1 cellular context compared by ENCODE assay signal in the genomic region with DNA sequence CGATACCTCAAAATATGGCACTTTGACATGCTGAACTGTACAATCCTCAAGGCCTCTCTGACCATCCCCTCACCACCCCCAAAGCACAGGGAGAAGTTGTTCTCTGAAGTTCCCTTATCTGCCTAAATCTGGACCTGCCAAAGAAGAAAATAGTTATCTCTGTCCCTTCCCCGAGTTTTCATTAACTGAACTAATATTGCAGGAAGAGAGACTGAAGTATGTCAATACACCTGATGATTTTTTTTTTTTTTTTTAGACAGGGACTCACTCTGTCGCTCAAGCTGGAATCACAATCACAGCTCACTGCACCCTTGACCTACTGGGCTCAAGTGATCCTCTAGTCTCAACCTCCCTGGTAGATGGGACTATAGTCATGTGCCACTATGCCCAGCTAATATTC.
TF ChIP-seq lines count a peak whose summit lies in the region.

No MANE protein-coding gene starts in this region.

TF ChIP-seq in HepG2, 621 proteins besides CTCF, POLR2A, EP300 and RAD21 (continued from another document and continues in another):
- TF ChIP-seq, protein P1, sequence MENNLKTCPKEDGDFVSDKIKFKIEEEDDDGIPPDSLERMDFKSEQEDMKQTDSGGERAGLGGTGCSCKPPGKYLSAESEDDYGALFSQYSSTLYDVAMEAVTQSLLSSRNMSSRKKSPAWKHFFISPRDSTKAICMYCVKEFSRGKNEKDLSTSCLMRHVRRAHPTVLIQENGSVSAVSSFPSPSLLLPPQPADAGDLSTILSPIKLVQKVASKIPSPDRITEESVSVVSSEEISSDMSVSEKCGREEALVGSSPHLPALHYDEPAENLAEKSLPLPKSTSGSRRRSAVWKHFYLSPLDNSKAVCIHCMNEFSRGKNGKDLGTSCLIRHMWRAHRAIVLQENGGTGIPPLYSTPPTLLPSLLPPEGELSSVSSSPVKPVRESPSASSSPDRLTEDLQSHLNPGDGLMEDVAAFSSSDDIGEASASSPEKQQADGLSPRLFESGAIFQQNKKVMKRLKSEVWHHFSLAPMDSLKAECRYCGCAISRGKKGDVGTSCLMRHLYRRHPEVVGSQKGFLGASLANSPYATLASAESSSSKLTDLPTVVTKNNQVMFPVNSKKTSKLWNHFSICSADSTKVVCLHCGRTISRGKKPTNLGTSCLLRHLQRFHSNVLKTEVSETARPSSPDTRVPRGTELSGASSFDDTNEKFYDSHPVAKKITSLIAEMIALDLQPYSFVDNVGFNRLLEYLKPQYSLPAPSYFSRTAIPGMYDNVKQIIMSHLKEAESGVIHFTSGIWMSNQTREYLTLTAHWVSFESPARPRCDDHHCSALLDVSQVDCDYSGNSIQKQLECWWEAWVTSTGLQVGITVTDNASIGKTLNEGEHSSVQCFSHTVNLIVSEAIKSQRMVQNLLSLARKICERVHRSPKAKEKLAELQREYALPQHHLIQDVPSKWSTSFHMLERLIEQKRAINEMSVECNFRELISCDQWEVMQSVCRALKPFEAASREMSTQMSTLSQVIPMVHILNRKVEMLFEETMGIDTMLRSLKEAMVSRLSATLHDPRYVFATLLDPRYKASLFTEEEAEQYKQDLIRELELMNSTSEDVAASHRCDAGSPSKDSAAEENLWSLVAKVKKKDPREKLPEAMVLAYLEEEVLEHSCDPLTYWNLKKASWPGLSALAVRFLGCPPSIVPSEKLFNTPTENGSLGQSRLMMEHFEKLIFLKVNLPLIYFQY (CRISPR knock-in tag; IDR thresholded peaks at IDR 0.05; ENCODE audit: borderline replicate concordance), result no peak
- no peak for TF ChIP-seq KLF9 (CRISPR knock-in tag; IDR thresholded peaks at IDR 0.05; ENCODE audit: low read depth)
- TF ChIP-seq, protein P2, sequence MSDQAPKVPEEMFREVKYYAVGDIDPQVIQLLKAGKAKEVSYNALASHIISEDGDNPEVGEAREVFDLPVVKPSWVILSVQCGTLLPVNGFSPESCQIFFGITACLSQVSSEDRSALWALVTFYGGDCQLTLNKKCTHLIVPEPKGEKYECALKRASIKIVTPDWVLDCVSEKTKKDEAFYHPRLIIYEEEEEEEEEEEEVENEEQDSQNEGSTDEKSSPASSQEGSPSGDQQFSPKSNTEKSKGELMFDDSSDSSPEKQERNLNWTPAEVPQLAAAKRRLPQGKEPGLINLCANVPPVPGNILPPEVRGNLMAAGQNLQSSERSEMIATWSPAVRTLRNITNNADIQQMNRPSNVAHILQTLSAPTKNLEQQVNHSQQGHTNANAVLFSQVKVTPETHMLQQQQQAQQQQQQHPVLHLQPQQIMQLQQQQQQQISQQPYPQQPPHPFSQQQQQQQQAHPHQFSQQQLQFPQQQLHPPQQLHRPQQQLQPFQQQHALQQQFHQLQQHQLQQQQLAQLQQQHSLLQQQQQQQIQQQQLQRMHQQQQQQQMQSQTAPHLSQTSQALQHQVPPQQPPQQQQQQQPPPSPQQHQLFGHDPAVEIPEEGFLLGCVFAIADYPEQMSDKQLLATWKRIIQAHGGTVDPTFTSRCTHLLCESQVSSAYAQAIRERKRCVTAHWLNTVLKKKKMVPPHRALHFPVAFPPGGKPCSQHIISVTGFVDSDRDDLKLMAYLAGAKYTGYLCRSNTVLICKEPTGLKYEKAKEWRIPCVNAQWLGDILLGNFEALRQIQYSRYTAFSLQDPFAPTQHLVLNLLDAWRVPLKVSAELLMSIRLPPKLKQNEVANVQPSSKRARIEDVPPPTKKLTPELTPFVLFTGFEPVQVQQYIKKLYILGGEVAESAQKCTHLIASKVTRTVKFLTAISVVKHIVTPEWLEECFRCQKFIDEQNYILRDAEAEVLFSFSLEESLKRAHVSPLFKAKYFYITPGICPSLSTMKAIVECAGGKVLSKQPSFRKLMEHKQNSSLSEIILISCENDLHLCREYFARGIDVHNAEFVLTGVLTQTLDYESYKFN (CRISPR knock-in tag; conservative IDR thresholded peaks at IDR 0.05), result peak; percentile 21; the same call in 1 of the 2 replicates
- no peak for TF ChIP-seq BRCA1 (CRISPR knock-in tag; IDR thresholded peaks at IDR 0.05)
- TF ChIP-seq TGIF2 (CRISPR knock-in tag; IDR thresholded peaks at IDR 0.05), result no peak
- TF ChIP-seq ZFP41 (CRISPR knock-in tag; IDR thresholded peaks at IDR 0.05; ENCODE audit: borderline replicate concordance), result no peak
- TF ChIP-seq, protein P3, sequence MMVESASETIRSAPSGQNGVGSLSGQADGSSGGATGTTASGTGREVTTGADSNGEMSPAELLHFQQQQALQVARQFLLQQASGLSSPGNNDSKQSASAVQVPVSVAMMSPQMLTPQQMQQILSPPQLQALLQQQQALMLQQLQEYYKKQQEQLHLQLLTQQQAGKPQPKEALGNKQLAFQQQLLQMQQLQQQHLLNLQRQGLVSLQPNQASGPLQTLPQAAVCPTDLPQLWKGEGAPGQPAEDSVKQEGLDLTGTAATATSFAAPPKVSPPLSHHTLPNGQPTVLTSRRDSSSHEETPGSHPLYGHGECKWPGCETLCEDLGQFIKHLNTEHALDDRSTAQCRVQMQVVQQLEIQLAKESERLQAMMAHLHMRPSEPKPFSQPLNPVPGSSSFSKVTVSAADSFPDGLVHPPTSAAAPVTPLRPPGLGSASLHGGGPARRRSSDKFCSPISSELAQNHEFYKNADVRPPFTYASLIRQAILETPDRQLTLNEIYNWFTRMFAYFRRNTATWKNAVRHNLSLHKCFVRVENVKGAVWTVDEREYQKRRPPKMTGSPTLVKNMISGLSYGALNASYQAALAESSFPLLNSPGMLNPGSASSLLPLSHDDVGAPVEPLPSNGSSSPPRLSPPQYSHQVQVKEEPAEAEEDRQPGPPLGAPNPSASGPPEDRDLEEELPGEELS (CRISPR knock-in tag; IDR thresholded peaks at IDR 0.05), result peak; percentile 56; the same call in 1 of the 2 replicates
- TF ChIP-seq GFI1 (CRISPR knock-in tag; IDR thresholded peaks at IDR 0.05; ENCODE audit: borderline replicate concordance), result peak; percentile 87
- TF ChIP-seq PPARG (CRISPR knock-in tag; conservative IDR thresholded peaks at IDR 0.05), result peak; percentile 62
- peak; percentile 29; the same call in 1 of the 2 replicates for TF ChIP-seq NR2F6 (IDR thresholded peaks at IDR 0.05)
- TF ChIP-seq NR2F6 (CRISPR knock-in tag; IDR thresholded peaks at IDR 0.05), result no peak
- TF ChIP-seq, protein P4, sequence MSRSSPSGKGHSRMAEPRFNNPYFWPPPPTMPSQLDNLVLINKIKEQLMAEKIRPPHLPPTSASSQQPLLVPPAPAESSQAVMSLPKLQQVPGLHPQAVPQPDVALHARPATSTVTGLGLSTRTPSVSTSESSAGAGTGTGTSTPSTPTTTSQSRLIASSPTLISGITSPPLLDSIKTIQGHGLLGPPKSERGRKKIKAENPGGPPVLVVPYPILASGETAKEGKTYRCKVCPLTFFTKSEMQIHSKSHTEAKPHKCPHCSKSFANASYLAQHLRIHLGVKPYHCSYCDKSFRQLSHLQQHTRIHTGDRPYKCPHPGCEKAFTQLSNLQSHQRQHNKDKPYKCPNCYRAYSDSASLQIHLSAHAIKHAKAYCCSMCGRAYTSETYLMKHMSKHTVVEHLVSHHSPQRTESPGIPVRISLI (CRISPR knock-in tag; IDR thresholded peaks at IDR 0.05; ENCODE audit: borderline replicate concordance), result peak; percentile 86
- TF ChIP-seq ZNF253 (CRISPR knock-in tag; IDR thresholded peaks at IDR 0.05; ENCODE audit: borderline replicate concordance), result no peak
- TF ChIP-seq SOX6 (IDR thresholded peaks at IDR 0.05), result no peak
- TF ChIP-seq SOX6 (CRISPR knock-in tag; IDR thresholded peaks at IDR 0.05), result no peak
- TF ChIP-seq GATAD2A (CRISPR knock-in tag; IDR thresholded peaks at IDR 0.05), result 0 out of 2 replicates have a peak, but pooled peaks have one; percentile 15
- peak; percentile 49; the same call in 1 of the 2 replicates for TF ChIP-seq ISL2 (CRISPR knock-in tag; IDR thresholded peaks at IDR 0.05)
- TF ChIP-seq ZFP90 (CRISPR knock-in tag; IDR thresholded peaks at IDR 0.05; ENCODE audit: borderline replicate concordance), result no peak
- TF ChIP-seq, protein P5, sequence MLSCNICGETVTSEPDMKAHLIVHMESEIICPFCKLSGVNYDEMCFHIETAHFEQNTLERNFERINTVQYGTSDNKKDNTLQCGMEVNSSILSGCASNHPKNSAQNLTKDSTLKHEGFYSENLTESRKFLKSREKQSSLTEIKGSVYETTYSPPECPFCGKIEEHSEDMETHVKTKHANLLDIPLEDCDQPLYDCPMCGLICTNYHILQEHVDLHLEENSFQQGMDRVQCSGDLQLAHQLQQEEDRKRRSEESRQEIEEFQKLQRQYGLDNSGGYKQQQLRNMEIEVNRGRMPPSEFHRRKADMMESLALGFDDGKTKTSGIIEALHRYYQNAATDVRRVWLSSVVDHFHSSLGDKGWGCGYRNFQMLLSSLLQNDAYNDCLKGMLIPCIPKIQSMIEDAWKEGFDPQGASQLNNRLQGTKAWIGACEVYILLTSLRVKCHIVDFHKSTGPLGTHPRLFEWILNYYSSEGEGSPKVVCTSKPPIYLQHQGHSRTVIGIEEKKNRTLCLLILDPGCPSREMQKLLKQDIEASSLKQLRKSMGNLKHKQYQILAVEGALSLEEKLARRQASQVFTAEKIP (CRISPR knock-in tag; IDR thresholded peaks at IDR 0.05; ENCODE audit: borderline replicate concordance), result no peak
- TF ChIP-seq, protein P6, sequence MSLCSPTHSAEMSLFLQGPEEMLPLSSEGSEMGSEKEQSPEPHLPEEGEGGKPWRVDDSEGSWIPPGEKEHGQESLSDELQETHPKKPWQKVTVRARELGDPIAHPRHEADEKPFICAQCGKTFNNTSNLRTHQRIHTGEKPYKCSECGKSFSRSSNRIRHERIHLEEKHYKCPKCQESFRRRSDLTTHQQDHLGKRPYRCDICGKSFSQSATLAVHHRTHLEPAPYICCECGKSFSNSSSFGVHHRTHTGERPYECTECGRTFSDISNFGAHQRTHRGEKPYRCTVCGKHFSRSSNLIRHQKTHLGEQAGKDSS (CRISPR knock-in tag; IDR thresholded peaks at IDR 0.05; ENCODE audit: borderline replicate concordance, low read depth), result no peak
- no peak for TF ChIP-seq CENPX (CRISPR knock-in tag; IDR thresholded peaks at IDR 0.05)
- TF ChIP-seq, protein P7, sequence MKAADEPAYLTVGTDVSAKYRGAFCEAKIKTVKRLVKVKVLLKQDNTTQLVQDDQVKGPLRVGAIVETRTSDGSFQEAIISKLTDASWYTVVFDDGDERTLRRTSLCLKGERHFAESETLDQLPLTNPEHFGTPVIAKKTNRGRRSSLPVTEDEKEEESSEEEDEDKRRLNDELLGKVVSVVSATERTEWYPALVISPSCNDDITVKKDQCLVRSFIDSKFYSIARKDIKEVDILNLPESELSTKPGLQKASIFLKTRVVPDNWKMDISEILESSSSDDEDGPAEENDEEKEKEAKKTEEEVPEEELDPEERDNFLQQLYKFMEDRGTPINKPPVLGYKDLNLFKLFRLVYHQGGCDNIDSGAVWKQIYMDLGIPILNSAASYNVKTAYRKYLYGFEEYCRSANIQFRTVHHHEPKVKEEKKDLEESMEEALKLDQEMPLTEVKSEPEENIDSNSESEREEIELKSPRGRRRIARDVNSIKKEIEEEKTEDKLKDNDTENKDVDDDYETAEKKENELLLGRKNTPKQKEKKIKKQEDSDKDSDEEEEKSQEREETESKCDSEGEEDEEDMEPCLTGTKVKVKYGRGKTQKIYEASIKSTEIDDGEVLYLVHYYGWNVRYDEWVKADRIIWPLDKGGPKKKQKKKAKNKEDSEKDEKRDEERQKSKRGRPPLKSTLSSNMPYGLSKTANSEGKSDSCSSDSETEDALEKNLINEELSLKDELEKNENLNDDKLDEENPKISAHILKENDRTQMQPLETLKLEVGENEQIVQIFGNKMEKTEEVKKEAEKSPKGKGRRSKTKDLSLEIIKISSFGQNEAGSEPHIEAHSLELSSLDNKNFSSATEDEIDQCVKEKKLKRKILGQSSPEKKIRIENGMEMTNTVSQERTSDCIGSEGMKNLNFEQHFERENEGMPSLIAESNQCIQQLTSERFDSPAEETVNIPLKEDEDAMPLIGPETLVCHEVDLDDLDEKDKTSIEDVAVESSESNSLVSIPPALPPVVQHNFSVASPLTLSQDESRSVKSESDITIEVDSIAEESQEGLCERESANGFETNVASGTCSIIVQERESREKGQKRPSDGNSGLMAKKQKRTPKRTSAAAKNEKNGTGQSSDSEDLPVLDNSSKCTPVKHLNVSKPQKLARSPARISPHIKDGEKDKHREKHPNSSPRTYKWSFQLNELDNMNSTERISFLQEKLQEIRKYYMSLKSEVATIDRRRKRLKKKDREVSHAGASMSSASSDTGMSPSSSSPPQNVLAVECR (CRISPR knock-in tag; IDR thresholded peaks at IDR 0.05; ENCODE audit: borderline replicate concordance), result no peak
- no peak for TF ChIP-seq FOXA3 (CRISPR knock-in tag; IDR thresholded peaks at IDR 0.05)
- TF ChIP-seq ZNF232 (CRISPR knock-in tag; IDR thresholded peaks at IDR 0.05; ENCODE audit: borderline replicate concordance), result no peak
- TF ChIP-seq, protein P8, sequence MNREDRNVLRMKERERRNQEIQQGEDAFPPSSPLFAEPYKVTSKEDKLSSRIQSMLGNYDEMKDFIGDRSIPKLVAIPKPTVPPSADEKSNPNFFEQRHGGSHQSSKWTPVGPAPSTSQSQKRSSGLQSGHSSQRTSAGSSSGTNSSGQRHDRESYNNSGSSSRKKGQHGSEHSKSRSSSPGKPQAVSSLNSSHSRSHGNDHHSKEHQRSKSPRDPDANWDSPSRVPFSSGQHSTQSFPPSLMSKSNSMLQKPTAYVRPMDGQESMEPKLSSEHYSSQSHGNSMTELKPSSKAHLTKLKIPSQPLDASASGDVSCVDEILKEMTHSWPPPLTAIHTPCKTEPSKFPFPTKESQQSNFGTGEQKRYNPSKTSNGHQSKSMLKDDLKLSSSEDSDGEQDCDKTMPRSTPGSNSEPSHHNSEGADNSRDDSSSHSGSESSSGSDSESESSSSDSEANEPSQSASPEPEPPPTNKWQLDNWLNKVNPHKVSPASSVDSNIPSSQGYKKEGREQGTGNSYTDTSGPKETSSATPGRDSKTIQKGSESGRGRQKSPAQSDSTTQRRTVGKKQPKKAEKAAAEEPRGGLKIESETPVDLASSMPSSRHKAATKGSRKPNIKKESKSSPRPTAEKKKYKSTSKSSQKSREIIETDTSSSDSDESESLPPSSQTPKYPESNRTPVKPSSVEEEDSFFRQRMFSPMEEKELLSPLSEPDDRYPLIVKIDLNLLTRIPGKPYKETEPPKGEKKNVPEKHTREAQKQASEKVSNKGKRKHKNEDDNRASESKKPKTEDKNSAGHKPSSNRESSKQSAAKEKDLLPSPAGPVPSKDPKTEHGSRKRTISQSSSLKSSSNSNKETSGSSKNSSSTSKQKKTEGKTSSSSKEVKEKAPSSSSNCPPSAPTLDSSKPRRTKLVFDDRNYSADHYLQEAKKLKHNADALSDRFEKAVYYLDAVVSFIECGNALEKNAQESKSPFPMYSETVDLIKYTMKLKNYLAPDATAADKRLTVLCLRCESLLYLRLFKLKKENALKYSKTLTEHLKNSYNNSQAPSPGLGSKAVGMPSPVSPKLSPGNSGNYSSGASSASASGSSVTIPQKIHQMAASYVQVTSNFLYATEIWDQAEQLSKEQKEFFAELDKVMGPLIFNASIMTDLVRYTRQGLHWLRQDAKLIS (CRISPR knock-in tag; IDR thresholded peaks at IDR 0.05), result no peak
- TF ChIP-seq CREM (IDR thresholded peaks at IDR 0.05), result 0 out of 2 replicates have a peak, but pooled peaks have one; percentile 32
- no peak for TF ChIP-seq CREM (CRISPR knock-in tag; IDR thresholded peaks at IDR 0.05)
- no peak for TF ChIP-seq FOXA1 (IDR thresholded peaks at IDR 0.05)
- 0 out of 2 replicates have a peak, but pooled peaks have one; percentile 16 for TF ChIP-seq FOXA1 (CRISPR knock-in tag; IDR thresholded peaks at IDR 0.05)
